ENCODE assay signal across 8 cellular contexts in the genomic region with DNA sequence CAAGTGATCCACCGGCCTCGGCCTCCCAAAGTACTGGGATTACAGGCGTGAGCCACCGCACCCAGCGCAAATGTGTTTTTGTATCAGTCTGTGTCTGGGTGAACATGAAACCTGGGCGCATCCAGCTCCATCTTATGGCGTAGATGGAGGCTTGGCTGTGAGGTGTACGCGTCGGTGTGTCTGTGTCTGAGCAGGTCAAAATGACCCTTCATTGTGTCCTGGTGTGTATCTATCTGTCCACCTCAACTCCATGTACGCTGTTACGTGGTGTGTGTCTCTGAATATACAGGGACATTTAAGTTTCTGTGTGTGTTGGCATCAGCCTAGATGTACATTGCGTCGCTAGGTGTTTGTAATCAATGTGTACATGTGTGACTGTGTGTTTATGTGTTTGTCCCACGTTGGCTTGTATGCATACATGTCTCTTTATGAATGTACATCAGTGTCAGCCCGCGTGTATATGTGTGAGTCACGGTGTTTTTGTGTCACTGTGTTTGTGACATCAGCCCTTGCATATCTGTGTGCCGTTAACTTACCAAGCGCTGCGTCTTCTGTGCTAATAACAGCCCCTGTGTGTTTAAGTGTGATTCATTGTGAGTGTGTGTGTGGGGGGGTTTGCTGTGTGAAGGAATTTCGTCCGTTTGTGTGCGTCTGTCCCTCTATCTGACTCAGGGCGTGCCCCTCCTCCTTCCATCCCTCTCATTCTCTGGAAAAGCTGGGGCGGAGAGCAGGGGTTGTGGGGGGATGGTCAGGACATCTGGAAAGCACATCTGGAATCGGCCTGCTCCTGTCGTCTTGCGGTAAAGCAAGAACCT. TPM values are rescaled to one million over a fixed set of nuclear protein-coding genes. Genes with fewer than 3 reads are reported as not detected.
DNase-seq lines count a peak whose midpoint lies in the region; ATAC-seq, FAIRE-seq and TF ChIP-seq lines count a peak whose summit lies in the region.

No MANE protein-coding gene starts in this region.

- no peak for TF ChIP-seq POLR2A in GM12878 (IDR thresholded peaks at IDR 0.05; ENCODE audit: low read depth, low read length)

- H3K9ac ChIP-seq in GM12878 (ENCODE audit: control insufficient read depth, insufficient read depth, low read length), result no peak overlapping the region
- no peak overlapping the region for H3K9ac ChIP-seq in MM.1S (ENCODE audit: low read length)

- peak overlapping the region; percentile 71 to 89 (median 79) for H3K4me3 Mint-ChIP-seq in CD8-positive, alpha-beta memory T cell

- POLR2A ChIA-PET in CD8-positive, alpha-beta memory T cell (lab: Charles Lee), result interaction anchor here (1.1 kb wide), 1 partner anchor 131 kb away, joined by 5 read pairs; no protein-coding TSS in a partner anchor
- POLR2A ChIA-PET in GM12878 (lab: Charles Lee), result no interaction called here

- TF ChIP-seq RAD21 in GM12878 (IDR thresholded peaks at IDR 0.05; ENCODE audit: insufficient read depth, low read depth, low read length), result no peak

- no peaks in the 10 kb centered on the region for H3K9me2 ChIP-seq in MM.1S (replicated peaks; ENCODE audit: insufficient read depth, low read length)

- WGBS in GM12878 (ENCODE audit: insufficient coverage, insufficient replicate concordance, low lambda C conversion rate, missing lambda C conversion rate), result 55% methylated on average over 29 of the region's 29 CpGs

- H3K36me3 Mint-ChIP-seq in CD8-positive, alpha-beta memory T cell, result no peaks in the 10 kb centered on the region

- no TSS peak for BruUV-seq in GM12878 (replicated peaks; lab: Mats Ljungman, UMichigan)

- peaks cover 22 to 48% of the 10 kb centered on the region in 2 donors for H3K27me3 Mint-ChIP-seq in CD8-positive, alpha-beta memory T cell

- H3K79me2 ChIP-seq in GM12878 (ENCODE audit: control insufficient read depth, insufficient read depth, low read length), result no peaks in the 10 kb centered on the region
- H3K79me2 ChIP-seq in MM.1S (ENCODE audit: low read length), result no peaks in the 10 kb centered on the region

- RAD21 ChIA-PET in GM12878 (lab: Charles Lee; ENCODE audit: unreplicated experiment), result no interaction called here

- SMC1A ChIA-PET in GM12878 (lab: Charles Lee; ENCODE audit: uncharacterized antibody, unreplicated experiment), result no interaction called here

- H3K4me1 Mint-ChIP-seq in CD8-positive, alpha-beta memory T cell, result peaks cover 15 to 19% (median 16%) of the 10 kb centered on the region in 3 donors

- H3K36me3 ChIP-seq in CD8-positive, alpha-beta memory T cell (ENCODE audit: insufficient read depth, low read length), result no peaks in the 10 kb centered on the region
- H3K36me3 ChIP-seq in RWPE2 (ENCODE audit: low read depth) (peaks cover 83% of the 10 kb centered on the region), GM12878 (ENCODE audit: control insufficient read depth in 2 of 2, insufficient read depth in 2 of 2, low read length in 1 of 2) (no peaks in the 10 kb centered on the region), MM.1S (replicated peaks; ENCODE audit: insufficient read depth, low read length) (no peaks in the 10 kb centered on the region)

- ATAC-seq in RWPE2 (ENCODE audit: low read depth), result peak; percentile 64
- no peak for ATAC-seq in GM12878
- ATAC-seq in GM18498 (IDR thresholded peaks at IDR 0.05; ENCODE audit: unreplicated experiment), result no peak

- no peaks in the 10 kb centered on the region for H3K9me3 ChIP-seq in CD8-positive, alpha-beta memory T cell (ENCODE audit: low read length)
- H3K9me3 ChIP-seq in RWPE2 (ENCODE audit: severe bottlenecking), result no peaks in the 10 kb centered on the region
- no peaks in the 10 kb centered on the region for H3K9me3 ChIP-seq in GM12878 (replicated peaks; ENCODE audit: control insufficient read depth, insufficient read depth, low read length)
- H3K9me3 ChIP-seq in MM.1S (replicated peaks; ENCODE audit: insufficient read depth, low read length), result no peaks in the 10 kb centered on the region

- H4K20me1 ChIP-seq in GM12878 (ENCODE audit: control insufficient read depth, insufficient read depth) (no peaks in the 10 kb centered on the region), MM.1S (ENCODE audit: insufficient read depth, low read length) (no peaks in the 10 kb centered on the region)

- no peaks in the 10 kb centered on the region for H3F3A ChIP-seq in MM.1S (ENCODE audit: insufficient read depth, low read length)

- no peak overlapping the region for H3K4me2 ChIP-seq in GM12878 (ENCODE audit: control insufficient read depth, insufficient read depth)
- no peak overlapping the region for H3K4me2 ChIP-seq in MM.1S (ENCODE audit: low read depth, low read length)

- intact Hi-C loops in GM12878 (cut with micrococcal nuclease; ENCODE audit: unreplicated experiment), result no loop called here

- H3K4me3 ChIP-seq in CD8-positive, alpha-beta memory T cell (ENCODE audit: low read length), result no peak overlapping the region
- H3K4me3 ChIP-seq in RWPE2 (ENCODE audit: severe bottlenecking) (peak overlapping the region; percentile 8), GM12878 (no peak overlapping the region), MM.1S (ENCODE audit: low read length) (no peak overlapping the region)

- DNase-seq in CD8-positive, alpha-beta memory T cell, result no peak
- peak; percentile 95 for DNase-seq in RWPE2 (ENCODE audit: low spot score)
- no peak for DNase-seq in GM12878 (ENCODE audit: low read depth, low spot score)
- DNase-seq in iPS-NIHi11 (ENCODE audit: low spot score), result peak; percentile 69
- peak; percentile 23 for DNase-seq in stimulated activated CD4-positive, alpha-beta T cell treated with anti-CD3 and anti-CD28 coated beads, Interleukin-12 subunit alpha, Interleukin-12 subunit beta, amount 100 ng/mL, for 4 hours
- no peak for DNase-seq in KG1 (lab: John Stamatoyannopoulos, UW)
- no peak for DNase-seq in MM.1S

- peak overlapping the region; percentile 9 for H3K27ac ChIP-seq in CD8-positive, alpha-beta memory T cell (ENCODE audit: low read depth, low read length)
- H3K27ac ChIP-seq in RWPE2 (ENCODE audit: poor library complexity, severe bottlenecking), result peak overlapping the region; percentile 95
- no peak overlapping the region for H3K27ac ChIP-seq in GM12878 (ENCODE audit: control insufficient read depth, insufficient read depth)
- no peak overlapping the region for H3K27ac ChIP-seq in MM.1S (ENCODE audit: low read length)

- in situ Hi-C loops in GM12878 (cut with MboI), result no loop called here

- no peak for FAIRE-seq in GM12878 (lab: Jason Lieb, UNC)

- H2AFZ ChIP-seq in GM12878 (ENCODE audit: control insufficient read depth, low read depth, low read length) (no peak overlapping the region), MM.1S (ENCODE audit: low read length) (no peak overlapping the region)

- H3K27ac Mint-ChIP-seq in CD8-positive, alpha-beta memory T cell, result peak overlapping the region in 6 of 8 donors; percentile 12 to 95 (median 76)

- H3K4me1 ChIP-seq in CD8-positive, alpha-beta memory T cell (ENCODE audit: insufficient read depth, low read length), result peaks cover 13% of the 10 kb centered on the region
- H3K4me1 ChIP-seq in RWPE2 (ENCODE audit: insufficient read depth, poor library complexity, severe bottlenecking) (peaks cover 47% of the 10 kb centered on the region), GM12878 (ENCODE audit: control insufficient read depth, insufficient read depth, low read length) (no peaks in the 10 kb centered on the region), MM.1S (ENCODE audit: low read length) (0 out of 2 replicates have a peak, but pooled peaks cover 5% of the 10 kb centered on the region)

- peaks cover 10% of the 10 kb centered on the region for H3K27me3 ChIP-seq in CD8-positive, alpha-beta memory T cell (ENCODE audit: insufficient read depth, low read length, poor library complexity, severe bottlenecking)
- no peaks in the 10 kb centered on the region for H3K27me3 ChIP-seq in RWPE2 (ENCODE audit: insufficient read depth, poor library complexity, severe bottlenecking)
- H3K27me3 ChIP-seq in GM12878 (replicated peaks in 1 of 2; ENCODE audit: control insufficient read depth in 2 of 2, insufficient read depth in 2 of 2, low read length in 1 of 2), result peaks cover 0 to 3% of the 10 kb centered on the region in 2 experiments; a peak in 2 of 4 replicates
- peaks cover 84% of the 10 kb centered on the region for H3K27me3 ChIP-seq in MM.1S (replicated peaks; ENCODE audit: insufficient read depth, low read length)

- no peaks in the 10 kb centered on the region for H3K9me3 Mint-ChIP-seq in CD8-positive, alpha-beta memory T cell

- TF ChIP-seq EP300 in GM12878 (IDR thresholded peaks at IDR 0.05; ENCODE audit: borderline replicate concordance in 1 of 2, control insufficient read depth in 1 of 2, low read depth in 2 of 2, low read length in 2 of 2), result no peak

- CTCF ChIA-PET in CD8-positive, alpha-beta memory T cell (lab: Charles Lee), result interaction anchor here (1.2 kb wide), 1 partner anchor 83 kb away, joined by 5 read pairs; no protein-coding TSS in a partner anchor
- CTCF ChIA-PET in GM12878 (lab: Yijun Ruan, JAX), result interaction anchor here (1.2 kb wide), 1 partner anchor 37 kb away, joined by 5 read pairs; no protein-coding TSS in a partner anchor

- TF ChIP-seq CTCF in RWPE2 (IDR thresholded peaks at IDR 0.05; ENCODE audit: poor library complexity, severe bottlenecking), result no peak
- no peak for TF ChIP-seq CTCF in GM12878 (IDR thresholded peaks at IDR 0.05 in 2 of 3, conservative IDR thresholded peaks at IDR 0.05 in 1 of 3; ENCODE audit: control insufficient read depth in 2 of 3, extremely low read depth in 1 of 3, insufficient read depth in 1 of 3, low read depth in 3 of 3, low read length in 3 of 3)
- no peak for TF ChIP-seq CTCF in MM.1S (IDR thresholded peaks at IDR 0.05; ENCODE audit: low read length)

RNA-seq across cellular contexts. Expression of gene AXL, which starts 6.4 kb away (rescaled TPM):
- under 1 TPM; 0.09 to 0.11 TPM for total RNA-seq in CD8-positive, alpha-beta memory T cell
- polyA plus RNA-seq in CD8-positive, alpha-beta memory T cell, result 0.43 TPM
- not detected in 2 replicates for total RNA-seq in GM12878 (2013; cell fraction: nucleolus; rRNA removed)
- total RNA-seq in GM12878 (2014; rRNA removed) (under 0.01 TPM in 2 replicates), GM12878 (2014; rRNA removed; fragmentation: Illumina TruSeq; extraction: Trizol) (not detected in 2 replicates), GM12878 (2021) (0.16 and 0.26 TPM in 2 replicates)
- 0.05 TPM for polyA plus RNA-seq in GM12878 (2011; ENCODE audit: low read depth)
- polyA plus RNA-seq in GM12878 (2011; rRNA removed) (0.03 and 0.10 TPM in 2 replicates), GM12878 (2014; fragmentation: Illumina TruSeq; extraction: Trizol) (0.08 TPM in 1 of 2 replicates, not detected in the other), GM12878 (2014; fragmentation: Nextera tagmentation; extraction: Ambion mirVana) (under 1 TPM in 1 of 2 experiments, not detected in 1; 0.05 TPM), GM12878 (2014; rRNA removed) (not detected in 2 replicates), GM12878 (2016; fragmentation: Nextera tagmentation; extraction: Ambion mirVana) (under 1 TPM; 0.05 to 0.33 TPM)
- 0.06 and 0.30 TPM in 2 replicates for polyA plus RNA-seq in GM12878 (2011; cell fraction: cytosol; rRNA removed)
- polyA plus RNA-seq in GM12878 (2011; cell fraction: nucleus; rRNA removed), result 0.04 TPM in 1 of 2 replicates, not detected in the other
- 0.05 and 0.08 TPM in 2 replicates for polyA plus RNA-seq in GM12878 (2012)
- 0.15 and 0.37 TPM in 2 replicates for polyA minus RNA-seq in GM12878 (2011; rRNA and poly(A)+ RNA removed)
- 0.62 TPM in 1 of 2 replicates, not detected in the other for polyA minus RNA-seq in GM12878 (2011; cell fraction: cytosol; rRNA and poly(A)+ RNA removed)
- 0.12 and 0.29 TPM in 2 replicates for polyA minus RNA-seq in GM12878 (2011; cell fraction: nucleus; rRNA and poly(A)+ RNA removed)

RNA-seq across cellular contexts. Expression of gene CYP2S1, which starts 32.4 kb away (rescaled TPM):
- not detected for total RNA-seq in CD8-positive, alpha-beta memory T cell
- not detected for polyA plus RNA-seq in CD8-positive, alpha-beta memory T cell
- total RNA-seq in GM12878 (2013; cell fraction: nucleolus; rRNA removed), result not detected in 2 replicates
- not detected in 2 replicates for total RNA-seq in GM12878 (2014; rRNA removed)
- total RNA-seq in GM12878 (2014; rRNA removed; fragmentation: Illumina TruSeq; extraction: Trizol), result not detected in 2 replicates
- total RNA-seq in GM12878 (2021), result 0.15 and 0.37 TPM in 2 replicates
- 0.17 TPM for polyA plus RNA-seq in GM12878 (2011; ENCODE audit: low read depth)
- polyA plus RNA-seq in GM12878 (2011; rRNA removed), result 0.03 TPM in 1 of 2 replicates, not detected in the other
- 0.03 and 0.07 TPM in 2 replicates for polyA plus RNA-seq in GM12878 (2011; cell fraction: cytosol; rRNA removed)
- polyA plus RNA-seq in GM12878 (2011; cell fraction: nucleus; rRNA removed), result 0.20 TPM in 1 of 2 replicates, not detected in the other
- polyA plus RNA-seq in GM12878 (2012), result 0.38 and 0.92 TPM in 2 replicates
- 0.28 TPM in 1 of 2 replicates, not detected in the other for polyA plus RNA-seq in GM12878 (2014; fragmentation: Illumina TruSeq; extraction: Trizol)
- polyA plus RNA-seq in GM12878 (2014; fragmentation: Nextera tagmentation; extraction: Ambion mirVana), result under 1 TPM; 0.04 to 0.08 TPM
- 0.05 and 0.11 TPM in 2 replicates for polyA plus RNA-seq in GM12878 (2014; rRNA removed)
- under 1 TPM; 0.21 to 0.28 TPM for polyA plus RNA-seq in GM12878 (2016; fragmentation: Nextera tagmentation; extraction: Ambion mirVana)
- not detected in 2 replicates for polyA minus RNA-seq in GM12878 (2011; rRNA and poly(A)+ RNA removed)
- polyA minus RNA-seq in GM12878 (2011; cell fraction: cytosol; rRNA and poly(A)+ RNA removed), result not detected in 2 replicates
- 0.10 TPM in 1 of 2 replicates, not detected in the other for polyA minus RNA-seq in GM12878 (2011; cell fraction: nucleus; rRNA and poly(A)+ RNA removed)

RNA-seq across cellular contexts. Expression of gene HNRNPUL1, which starts 38.7 kb away (rescaled TPM):
- total RNA-seq in CD8-positive, alpha-beta memory T cell, result 100 to 1,000 TPM; 270 to 279 TPM
- polyA plus RNA-seq in CD8-positive, alpha-beta memory T cell, result 100 TPM
- 152 and 164 TPM in 2 replicates for total RNA-seq in GM12878 (2013; cell fraction: nucleolus; rRNA removed)
- total RNA-seq in GM12878 (2014; rRNA removed), result 96.3 and 101 TPM in 2 replicates
- 88.8 and 100 TPM in 2 replicates for total RNA-seq in GM12878 (2014; rRNA removed; fragmentation: Illumina TruSeq; extraction: Trizol)
- total RNA-seq in GM12878 (2021), result 276 TPM in 2 replicates
- polyA plus RNA-seq in GM12878 (2011; ENCODE audit: low read depth), result 52.2 TPM
- 37.7 and 61.7 TPM in 2 replicates for polyA plus RNA-seq in GM12878 (2011; rRNA removed)
- 46.3 and 65.1 TPM in 2 replicates for polyA plus RNA-seq in GM12878 (2011; cell fraction: cytosol; rRNA removed)
- 49.1 and 66.4 TPM in 2 replicates for polyA plus RNA-seq in GM12878 (2011; cell fraction: nucleus; rRNA removed)
- 120 and 147 TPM in 2 replicates for polyA plus RNA-seq in GM12878 (2012)
- 149 and 175 TPM in 2 replicates for polyA plus RNA-seq in GM12878 (2014; fragmentation: Illumina TruSeq; extraction: Trizol)
- polyA plus RNA-seq in GM12878 (2014; fragmentation: Nextera tagmentation; extraction: Ambion mirVana), result 10 to 100 TPM; 11.1 to 26.3 TPM
- 132 and 168 TPM in 2 replicates for polyA plus RNA-seq in GM12878 (2014; rRNA removed)
- polyA plus RNA-seq in GM12878 (2016; fragmentation: Nextera tagmentation; extraction: Ambion mirVana), result 100 to 1,000 TPM; 178 to 185 TPM
- 58.4 and 63.7 TPM in 2 replicates for polyA minus RNA-seq in GM12878 (2011; rRNA and poly(A)+ RNA removed)
- polyA minus RNA-seq in GM12878 (2011; cell fraction: cytosol; rRNA and poly(A)+ RNA removed), result 38.7 and 41.0 TPM in 2 replicates
- 36.3 and 72.3 TPM in 2 replicates for polyA minus RNA-seq in GM12878 (2011; cell fraction: nucleus; rRNA and poly(A)+ RNA removed)

Comparison
In these comparisons a context has a peak if more than half of its experiments do, and no peak if none do; other contexts are left out.
1. DNase-seq: peak in RWPE2 (single experiment), iPS-NIHi11 (single experiment) and stimulated activated CD4-positive, alpha-beta T cell treated with anti-CD3 and anti-CD28 coated beads, Interleukin-12 subunit alpha, Interleukin-12 subunit beta, amount 100 ng/mL, for 4 hours (single experiment); none in CD8-positive, alpha-beta memory T cell (0 of 5), GM12878 (single experiment), KG1 (single experiment) and MM.1S (single experiment).
2. H3K27ac ChIP-seq: peak in CD8-positive, alpha-beta memory T cell (single experiment) and RWPE2 (single experiment); none in GM12878 (single experiment) and MM.1S (single experiment).